ENCODE assay signal across 24 cellular contexts in genomic region chr12:131738196-131738595, GRCh38. TPM values are rescaled to one million over a fixed set of nuclear protein-coding genes. Genes with fewer than 3 reads are reported as not detected.
A peak's percentile ranks its signal among the peaks of the same experiment; 100 is the strongest.
DNase-seq lines count a peak whose midpoint lies in the region; ATAC-seq, FAIRE-seq and TF ChIP-seq lines count a peak whose summit lies in the region.
"Had no signal": no experiment of that assay in that cellular context is flagged by ENCODE, and none has a peak within 500 bp of the region (broad histone marks: within the 10 kb centered on the region; RNA-seq: fewer than 3 reads in every experiment).

No MANE protein-coding gene starts in this region.

- TF ChIP-seq CTCF in left ventricle myocardium inferior (IDR thresholded peaks at IDR 0.05; ENCODE audit: borderline replicate concordance) (no peak), right atrium auricular region (IDR thresholded peaks at IDR 0.05) (no peak), dorsolateral prefrontal cortex (IDR thresholded peaks at IDR 0.05 in 54 of 56, conservative IDR thresholded peaks at IDR 0.05 in 2 of 56; ENCODE audit: low read depth in 1 of 56, partially characterized antibody in 56 of 56) (peak in 1 of 56 donors; percentile 31), HepG2 (CRISPR knock-in tag; IDR thresholded peaks at IDR 0.05) (no peak)

- H3K27me3 ChIP-seq in left ventricle myocardium inferior (ENCODE audit: low read depth) (no peaks in the 10 kb centered on the region), right atrium auricular region (no peaks in the 10 kb centered on the region), dorsolateral prefrontal cortex (no peaks in the 10 kb centered on the region), HepG2 (ENCODE audit: control insufficient read depth in 1 of 2, insufficient read depth in 2 of 2, low read length in 2 of 2) (no peaks in the 10 kb centered on the region)
- H3K27me3 ChIP-seq: colonic mucosa, Peyer's patch, sigmoid colon, stomach had no signal

- no peak for TF ChIP-seq POLR2A in HepG2 (IDR thresholded peaks at IDR 0.05; ENCODE audit: insufficient read depth in 1 of 2, low read depth in 2 of 2, low read length in 2 of 2)

- ATAC-seq in HepG2: no peak
- no peak for ATAC-seq in HG03196 (IDR thresholded peaks at IDR 0.05; ENCODE audit: unreplicated experiment)
- ATAC-seq: activated CD8-positive, alpha-beta T cell treated with anti-CD3 and anti-CD28 coated beads, Interleukin-2, amount 10 ng/mL, durations not matched to agents 7 days and 5 days; left colon had no signal

- H3K36me3 ChIP-seq in left ventricle myocardium inferior (peaks cover 75% of the 10 kb centered on the region), right atrium auricular region (peaks cover 57% of the 10 kb centered on the region), HepG2 (replicated peaks in 1 of 2; ENCODE audit: control insufficient read depth in 1 of 2, insufficient read depth in 2 of 2, low read length in 2 of 2) (peaks cover 33 to 64% of the 10 kb centered on the region in 2 experiments; a peak in 4 of 5 replicates)

- FAIRE-seq in HepG2 (lab: Jason Lieb, UNC): no peak
- FAIRE-seq: A204.1 had no signal

- H3K4me3 ChIP-seq in left ventricle myocardium inferior (no peak overlapping the region), right atrium auricular region (no peak overlapping the region), dorsolateral prefrontal cortex (peak overlapping the region in 20 of 59 donors; percentile 0 to 46 (median 16)), HepG2 (replicated peaks in 1 of 3; ENCODE audit: insufficient read depth in 1 of 3, low read depth in 2 of 3, low read length in 3 of 3) (no peak overlapping the region)
- H3K4me3 ChIP-seq: colonic mucosa, Peyer's patch, sigmoid colon, stomach had no signal

- H2AFZ ChIP-seq in HepG2 (ENCODE audit: low read length): no peak overlapping the region
- H2AFZ ChIP-seq: parathyroid adenoma had no signal

- TF ChIP-seq EP300 in HepG2 (IDR thresholded peaks at IDR 0.05; ENCODE audit: low read depth in 2 of 2, low read length in 2 of 2) (no peak), HepG2 (CRISPR knock-in tag; IDR thresholded peaks at IDR 0.05; ENCODE audit: borderline replicate concordance) (no peak)

- H3K79me2 ChIP-seq in HepG2 (ENCODE audit: insufficient read depth, low read length): no peaks in the 10 kb centered on the region

- no peak overlapping the region for H3K9ac ChIP-seq in HepG2 (ENCODE audit: insufficient read depth, low read depth, low read length)
- H3K9ac ChIP-seq: parathyroid adenoma had no signal

- H3K4me1 ChIP-seq in left ventricle myocardium inferior (peaks cover 9% of the 10 kb centered on the region), right atrium auricular region (no peaks in the 10 kb centered on the region), HepG2 (ENCODE audit: insufficient read depth, low read length) (peaks cover 8% of the 10 kb centered on the region; the same call in 1 of the 2 replicates)
- H3K4me1 ChIP-seq: colonic mucosa, Peyer's patch, sigmoid colon, stomach had no signal

- no peak overlapping the region for H3K4me2 ChIP-seq in HepG2 (ENCODE audit: low read depth, low read length)

- H3K9me3 ChIP-seq in left ventricle myocardium inferior (replicated peaks) (no peaks in the 10 kb centered on the region), right atrium auricular region (no peaks in the 10 kb centered on the region), HepG2 (ENCODE audit: low read length) (peaks cover 7% of the 10 kb centered on the region; the same call in 1 of the 2 replicates)
- H3K9me3 ChIP-seq: colonic mucosa, Peyer's patch, sigmoid colon had no signal

- WGBS in HepG2 (ENCODE audit: low lambda C conversion rate): 97% methylated on average over 5 of the region's 5 CpGs

- CTCF ChIA-PET in HepG2 (lab: Yijun Ruan, JAX; ENCODE audit: low intra/inter-chr PET ratio, low total read pairs): no interaction called here

- in situ Hi-C loops in HepG2 (cut with HindIII; ENCODE audit: extremely low pct_ligation_motif_present, low pct_unique_long_range_greater_than_20kb): no loop called here

- H3K27ac ChIP-seq in left ventricle myocardium inferior (replicated peaks) (peak overlapping the region; percentile 49), right atrium auricular region (no peak overlapping the region), dorsolateral prefrontal cortex (peak overlapping the region; percentile 52 to 97 (median 89)), HepG2 (ENCODE audit: extremely low read length, insufficient read depth, low read length) (no peak overlapping the region)
- H3K27ac ChIP-seq: colonic mucosa, parathyroid adenoma, Peyer's patch, stomach had no signal

- BruUV-seq in HepG2 (replicated peaks; lab: Mats Ljungman, UMichigan): no TSS peak

- no peak for DNase-seq in left ventricle myocardium inferior
- no peak for DNase-seq in right atrium auricular region (ENCODE audit: low spot score)
- DNase-seq in dorsolateral prefrontal cortex: no peak
- peak; percentile 54 for DNase-seq in midbrain (lab: John Stamatoyannopoulos, UW)
- DNase-seq in UCSD-AML1 (lab: John Stamatoyannopoulos, UW; ENCODE audit: unreplicated experiment): no peak
- no peak for DNase-seq in HepG2 (ENCODE audit: low spot score)
- DNase-seq in NCI-H1092 treated with DMSO at 0.1 percent for 48 hours (lab: John Stamatoyannopoulos, UW): no peak
- DNase-seq: activated CD8-positive, alpha-beta T cell treated with anti-CD3 and anti-CD28 coated beads, Interleukin-2, amount 10 ng/mL, durations not matched to agents 7 days and 5 days; activated gamma-delta T cell; activated T-cell treated with anti-CD3 and anti-CD28 coated beads, Interleukin-2, amount 50 U/mL, for 1 hour; colonic mucosa; GDM1; HFFc6; KBM-7; left colon; MM.1S; NCI-H1436; Peyer's patch; sigmoid colon; stimulated activated CD8-positive, alpha-beta memory T cell treated with anti-CD3 and anti-CD28 coated beads, Interleukin-4, amount 100 ng/mL, for 48 hours; stomach had no signal

- no peak for TF ChIP-seq RAD21 in HepG2 (CRISPR knock-in tag; IDR thresholded peaks at IDR 0.05)

- POLR2A ChIA-PET in HepG2 (lab: Yijun Ruan, JAX): no interaction called here

- no peaks in the 10 kb centered on the region for H4K20me1 ChIP-seq in HepG2 (ENCODE audit: insufficient read depth, low read length)

- intact Hi-C loops in left ventricle myocardium inferior (cut with micrococcal nuclease) (no loop called here), dorsolateral prefrontal cortex (cut with DNase I) (no loop called here), HepG2 (cut with micrococcal nuclease; ENCODE audit: unreplicated experiment) (no loop called here)

TF ChIP-seq in HepG2, 621 proteins besides CTCF, POLR2A, EP300 and RAD21:
- no peak for TF ChIP-seq ZNF430 (CRISPR knock-in tag; IDR thresholded peaks at IDR 0.05)
- TF ChIP-seq ZNF879 (CRISPR knock-in tag; IDR thresholded peaks at IDR 0.05): no peak
- TF ChIP-seq ZNF362 (CRISPR knock-in tag; IDR thresholded peaks at IDR 0.05; ENCODE audit: borderline replicate concordance): no peak
- no peak for TF ChIP-seq TBX2 (CRISPR knock-in tag; IDR thresholded peaks at IDR 0.05; ENCODE audit: borderline replicate concordance)
- no peak for TF ChIP-seq KDM2A (CRISPR knock-in tag; IDR thresholded peaks at IDR 0.05; ENCODE audit: borderline replicate concordance, low read depth)
- TF ChIP-seq REPIN1 (CRISPR knock-in tag; IDR thresholded peaks at IDR 0.05; ENCODE audit: borderline replicate concordance, low read depth): no peak
- no peak for TF ChIP-seq ZNF556 (CRISPR knock-in tag; IDR thresholded peaks at IDR 0.05; ENCODE audit: borderline replicate concordance)
- no peak for TF ChIP-seq ARNT (IDR thresholded peaks at IDR 0.05)
TF ChIP-seq in HepG2: peak in this region for 0.

RNA-seq across cellular contexts. Expression of gene SFSWAP, which starts 27.3 kb away (rescaled TPM):
- total RNA-seq in left ventricle myocardium inferior (21.9 TPM), right atrium auricular region (10 to 100 TPM; 11.4 to 12.3 TPM), dorsolateral prefrontal cortex (100 to 1,000 TPM in 4 of 120 experiments, 10 to 100 TPM in 116; 42.1 to 121 (median 68.6) TPM), HepG2 (2016; rRNA removed; fragmentation: Illumina TruSeq; extraction: Trizol) (17.5 and 27.7 TPM in 2 replicates)
- total RNA-seq in HepG2 (2016; cell fraction: cytosol; rRNA removed; fragmentation: Illumina TruSeq; extraction: Trizol; ENCODE audit: low read depth): 7.2 and 7.9 TPM in 2 replicates
- 15.1 and 26.9 TPM in 2 replicates for total RNA-seq in HepG2 (2016; cell fraction: insoluble cytoplasmic fraction; rRNA removed; fragmentation: Illumina TruSeq; extraction: Trizol)
- 10.8 and 11.0 TPM in 2 replicates for total RNA-seq in HepG2 (2016; cell fraction: membrane; rRNA removed; fragmentation: Illumina TruSeq; extraction: Trizol)
- 29.8 and 36.2 TPM in 2 replicates for total RNA-seq in HepG2 (2016; cell fraction: nucleus; rRNA removed; fragmentation: Illumina TruSeq; extraction: Trizol)
- polyA plus RNA-seq in HepG2 (2011; rRNA removed): 17.1 and 20.2 TPM in 2 replicates
- polyA plus RNA-seq in HepG2 (2011; cell fraction: cytosol; rRNA removed): 5.4 and 8.3 TPM in 2 replicates
- polyA plus RNA-seq in HepG2 (2011; cell fraction: nucleus; rRNA removed): 141 and 195 TPM in 2 replicates
- 22.3 and 23.2 TPM in 2 replicates for polyA plus RNA-seq in HepG2 (2012)
- 2.8 and 3.5 TPM in 2 replicates for polyA plus RNA-seq in HepG2 (2016; cell fraction: cytosol; fragmentation: Illumina TruSeq; extraction: Trizol; ENCODE audit: low read depth)
- polyA plus RNA-seq in HepG2 (2016; cell fraction: insoluble cytoplasmic fraction; fragmentation: Illumina TruSeq; extraction: Trizol; ENCODE audit: low read depth): 23.0 and 24.3 TPM in 2 replicates
- 6.0 and 8.0 TPM in 2 replicates for polyA plus RNA-seq in HepG2 (2016; cell fraction: membrane; fragmentation: Illumina TruSeq; extraction: Trizol; ENCODE audit: low read depth)
- 58.2 and 63.9 TPM in 2 replicates for polyA plus RNA-seq in HepG2 (2016; cell fraction: nucleus; fragmentation: Illumina TruSeq; extraction: Trizol; ENCODE audit: insufficient read depth, low read depth)
- polyA minus RNA-seq in HepG2 (2011; rRNA and poly(A)+ RNA removed; ENCODE audit: low replicate concordance): 37.5 and 46.2 TPM in 2 replicates
- 5.8 and 7.3 TPM in 2 replicates for polyA minus RNA-seq in HepG2 (2011; cell fraction: cytosol; rRNA and poly(A)+ RNA removed)
- polyA minus RNA-seq in HepG2 (2011; cell fraction: nucleus; rRNA and poly(A)+ RNA removed): 47.1 and 67.0 TPM in 2 replicates

Comparison
In these comparisons a context has a peak if more than half of its experiments do, and no peak if none do; other contexts are left out.
1. H3K27ac ChIP-seq: peak in left ventricle myocardium inferior (single experiment) and dorsolateral prefrontal cortex (59 of 59); none in right atrium auricular region (0 of 2) and HepG2 (single experiment).